In genomic region chr19:16160445-16160942, GRCh38 we compare ENCODE assay signal across 25 cellular contexts. TPM values are rescaled to one million over a fixed set of nuclear protein-coding genes. Genes with fewer than 3 reads are reported as not detected.
DNase-seq lines count a peak whose midpoint lies in the region; ATAC-seq and TF ChIP-seq lines count a peak whose summit lies in the region.
"Had no signal": no experiment of that assay in that cellular context is flagged by ENCODE, and none has a peak within 500 bp of the region (broad histone marks: within the 10 kb centered on the region; RNA-seq: fewer than 3 reads in every experiment).

No MANE protein-coding gene starts in this region.

- H2AFZ ChIP-seq in PC-9, result no peak overlapping the region

- H3F3A ChIP-seq in PC-9 (ENCODE audit: insufficient read depth, low read depth), result peaks cover 41% of the 10 kb centered on the region

- H3K4me3 Mint-ChIP-seq in activated naive CD8-positive, alpha-beta T cell treated with anti-CD3 and anti-CD28 coated beads for 36 hours, result no peak overlapping the region
- no peak overlapping the region for H3K4me3 Mint-ChIP-seq in progenitor cell of endocrine pancreas (ENCODE audit: low read depth)
- H3K4me3 Mint-ChIP-seq: mesothelial cell of epicardium, nephron progenitor cell, WTC11 had no signal

- no peak for TF ChIP-seq CTCF in PC-9 (conservative IDR thresholded peaks at IDR 0.05)
- no peak for TF ChIP-seq CTCF in neutrophil (IDR thresholded peaks at IDR 0.05)
- no peak for TF ChIP-seq CTCF in progenitor cell of endocrine pancreas (IDR thresholded peaks at IDR 0.05; ENCODE audit: unreplicated experiment)

- peaks cover 22% of the 10 kb centered on the region for H3K4me1 Mint-ChIP-seq in activated naive CD8-positive, alpha-beta T cell treated with anti-CD3 and anti-CD28 coated beads for 36 hours
- no peaks in the 10 kb centered on the region for H3K4me1 Mint-ChIP-seq in progenitor cell of endocrine pancreas (ENCODE audit: low read depth)
- H3K4me1 Mint-ChIP-seq: mesothelial cell of epicardium, nephron progenitor cell, WTC11 had no signal

- no peaks in the 10 kb centered on the region for H3K79me2 ChIP-seq in PC-9 (ENCODE audit: low read depth)

- BruUV-seq in PC-9 (replicated peaks; lab: Mats Ljungman, UMichigan), result no TSS peak

- ATAC-seq in activated CD4-positive, CD25-positive, alpha-beta regulatory T cell treated with anti-CD3 and anti-CD28 coated beads, Interleukin-2, amount 50 U/mL, for 24 hours, result peak; percentile 10 to 27
- ATAC-seq in GM21360 (IDR thresholded peaks at IDR 0.05; ENCODE audit: unreplicated experiment) (no peak), GM21447 (IDR thresholded peaks at IDR 0.05; ENCODE audit: unreplicated experiment) (no peak)
- ATAC-seq: WTC11 had no signal

- H3K27ac ChIP-seq in PC-9, result peak overlapping the region; percentile 98
- peak overlapping the region; percentile 29 for H3K27ac ChIP-seq in neutrophil
- H3K27ac ChIP-seq: prostate gland, SJCRH30, uterus had no signal

- H3K4me2 ChIP-seq in PC-9, result peak overlapping the region; percentile 73

- H3K9me2 ChIP-seq in PC-9 (ENCODE audit: insufficient read depth), result no peaks in the 10 kb centered on the region

- no peaks in the 10 kb centered on the region for H3K27me3 ChIP-seq in PC-9 (ENCODE audit: insufficient read depth, low read depth)
- no peaks in the 10 kb centered on the region for H3K27me3 ChIP-seq in neutrophil
- H3K27me3 ChIP-seq: BE2C, SJCRH30, uterus had no signal

- H3K9me3 Mint-ChIP-seq in activated naive CD8-positive, alpha-beta T cell treated with anti-CD3 and anti-CD28 coated beads for 36 hours, result no peaks in the 10 kb centered on the region
- H3K9me3 Mint-ChIP-seq in progenitor cell of endocrine pancreas (ENCODE audit: low read depth), result no peaks in the 10 kb centered on the region
- H3K9me3 Mint-ChIP-seq: mesothelial cell of epicardium, nephron progenitor cell, WTC11 had no signal

- POLR2A ChIA-PET in PC-9 (lab: Charles Lee; ENCODE audit: unreplicated experiment), result interaction anchor here (0.6 to 1.0 kb wide), 2 partner anchors 17 to 103 kb away, joined by 3 read pairs; partner anchors contain the start of gene HSH2D

- peaks cover 6% of the 10 kb centered on the region for H3K36me3 Mint-ChIP-seq in activated naive CD8-positive, alpha-beta T cell treated with anti-CD3 and anti-CD28 coated beads for 36 hours
- no peaks in the 10 kb centered on the region for H3K36me3 Mint-ChIP-seq in progenitor cell of endocrine pancreas (ENCODE audit: insufficient read depth)
- H3K36me3 Mint-ChIP-seq: mesothelial cell of epicardium, WTC11 had no signal

- no peak for DNase-seq in activated CD4-positive, CD25-positive, alpha-beta regulatory T cell (lab: John Stamatoyannopoulos, UW)
- no peak for DNase-seq in PC-9
- no peak for DNase-seq in activated naive CD8-positive, alpha-beta T cell treated with anti-CD3 and anti-CD28 coated beads for 36 hours
- no peak for DNase-seq in progenitor cell of endocrine pancreas (ENCODE audit: low spot score, unreplicated experiment)
- DNase-seq: BE2C, foreskin melanocyte, NCI-H1436, NCI-H69, nephron progenitor cell, OCI-M1, substantia nigra, uterus had no signal

- H3K36me3 ChIP-seq in PC-9 (ENCODE audit: low read depth) (no peaks in the 10 kb centered on the region), neutrophil (peaks cover 41% of the 10 kb centered on the region)
- H3K36me3 ChIP-seq: BE2C, prostate gland, SJCRH30, uterus had no signal

- intact Hi-C loops in PC-9 (cut with micrococcal nuclease; ENCODE audit: unreplicated experiment), result no loop called here

- H4K20me1 ChIP-seq in PC-9 (ENCODE audit: insufficient read depth), result no peaks in the 10 kb centered on the region

- H3K27ac Mint-ChIP-seq in activated naive CD8-positive, alpha-beta T cell treated with anti-CD3 and anti-CD28 coated beads for 36 hours, result peak overlapping the region; percentile 69
- H3K27ac Mint-ChIP-seq in progenitor cell of endocrine pancreas, result no peak overlapping the region
- H3K27ac Mint-ChIP-seq: mesothelial cell of epicardium, WTC11 had no signal

- H3K4me3 ChIP-seq in PC-9 (peak overlapping the region; percentile 45; the same call in 1 of the 2 replicates), neutrophil (ENCODE audit: low read depth in 1 of 2, low read length in 1 of 2) (no peak overlapping the region)
- H3K4me3 ChIP-seq: prostate gland, SJCRH30, uterus had no signal

- H3K9me3 ChIP-seq in PC-9 (ENCODE audit: insufficient read depth, low read depth) (no peaks in the 10 kb centered on the region), neutrophil (no peaks in the 10 kb centered on the region)
- H3K9me3 ChIP-seq: BE2C, prostate gland, SJCRH30, uterus had no signal

- peaks cover 44% of the 10 kb centered on the region for H3K4me1 ChIP-seq in PC-9 (replicated peaks; ENCODE audit: insufficient read depth)
- H3K4me1 ChIP-seq in neutrophil (ENCODE audit: control insufficient read depth in 1 of 2, insufficient read depth in 1 of 2, low read depth in 1 of 2, low read length in 1 of 2), result peaks cover 3 to 4% of the 10 kb centered on the region in 2 experiments
- H3K4me1 ChIP-seq: BE2C, prostate gland, uterus had no signal

- CTCF ChIA-PET in PC-9 (lab: Charles Lee), result no interaction called here

- no peaks in the 10 kb centered on the region for H3K27me3 Mint-ChIP-seq in activated naive CD8-positive, alpha-beta T cell treated with anti-CD3 and anti-CD28 coated beads for 36 hours
- H3K27me3 Mint-ChIP-seq in progenitor cell of endocrine pancreas, result no peaks in the 10 kb centered on the region

RNA-seq across cellular contexts. Expression of gene CIB3, which starts 12.8 kb away (rescaled TPM):
- not detected in 2 replicates for total RNA-seq in PC-9 (2021)
- not detected for total RNA-seq in activated naive CD8-positive, alpha-beta T cell treated with anti-CD3 and anti-CD28 coated beads for 36 hours
- total RNA-seq in progenitor cell of endocrine pancreas, result not detected in 2 replicates
- total RNA-seq: endothelial cell of umbilical vein; H1; kidney epithelial cell; mesothelial cell of epicardium; prostate gland; SJCRH30; skeletal muscle tissue; T-helper 2 cell treated with Interferon-gamma antibody and Interleukin-4, amounts not matched to agents 100 ng/mL and 5 ng/mL, for 36 hours; uterus; WTC11 had no signal

RNA-seq across cellular contexts. Expression of gene HSH2D, which starts 17.0 kb away (rescaled TPM):
- 10.9 and 13.7 TPM in 2 replicates for total RNA-seq in PC-9 (2021)
- total RNA-seq in activated naive CD8-positive, alpha-beta T cell treated with anti-CD3 and anti-CD28 coated beads for 36 hours, result 10 to 100 TPM; 29.6 to 29.8 TPM
- 0.72 and 0.84 TPM in 2 replicates for total RNA-seq in progenitor cell of endocrine pancreas
- total RNA-seq: endothelial cell of umbilical vein had no signal

RNA-seq across cellular contexts. Expression of gene FAM32A, which starts 24.7 kb away (rescaled TPM):
- total RNA-seq in PC-9 (2021) (44.3 and 66.5 TPM in 2 replicates), progenitor cell of endocrine pancreas (91.6 and 95.2 TPM in 2 replicates)
- 10 to 100 TPM; 65.0 to 66.3 TPM for total RNA-seq in activated naive CD8-positive, alpha-beta T cell treated with anti-CD3 and anti-CD28 coated beads for 36 hours

RNA-seq across cellular contexts. Expression of gene AP1M1, which starts 37.2 kb away (rescaled TPM):
- total RNA-seq in PC-9 (2021), result 27.5 and 52.8 TPM in 2 replicates
- 10 to 100 TPM; 90.7 to 97.2 TPM for total RNA-seq in activated naive CD8-positive, alpha-beta T cell treated with anti-CD3 and anti-CD28 coated beads for 36 hours
- total RNA-seq in progenitor cell of endocrine pancreas, result 47.4 and 51.8 TPM in 2 replicates

RNA-seq across cellular contexts. Expression of gene RAB8A, which starts 48.8 kb away (rescaled TPM):
- total RNA-seq in PC-9 (2021) (87.9 and 104 TPM in 2 replicates), progenitor cell of endocrine pancreas (65.5 and 67.5 TPM in 2 replicates)
- total RNA-seq in activated naive CD8-positive, alpha-beta T cell treated with anti-CD3 and anti-CD28 coated beads for 36 hours, result 100 to 1,000 TPM; 168 to 169 TPM

Comparison
In these comparisons a context has a peak if more than half of its experiments do, and no peak if none do; other contexts are left out.
1. ATAC-seq: peak in activated CD4-positive, CD25-positive, alpha-beta regulatory T cell treated with anti-CD3 and anti-CD28 coated beads, Interleukin-2, amount 50 U/mL, for 24 hours (2 of 2); none in GM21360 (single experiment) and GM21447 (single experiment).